In the genomic region with DNA sequence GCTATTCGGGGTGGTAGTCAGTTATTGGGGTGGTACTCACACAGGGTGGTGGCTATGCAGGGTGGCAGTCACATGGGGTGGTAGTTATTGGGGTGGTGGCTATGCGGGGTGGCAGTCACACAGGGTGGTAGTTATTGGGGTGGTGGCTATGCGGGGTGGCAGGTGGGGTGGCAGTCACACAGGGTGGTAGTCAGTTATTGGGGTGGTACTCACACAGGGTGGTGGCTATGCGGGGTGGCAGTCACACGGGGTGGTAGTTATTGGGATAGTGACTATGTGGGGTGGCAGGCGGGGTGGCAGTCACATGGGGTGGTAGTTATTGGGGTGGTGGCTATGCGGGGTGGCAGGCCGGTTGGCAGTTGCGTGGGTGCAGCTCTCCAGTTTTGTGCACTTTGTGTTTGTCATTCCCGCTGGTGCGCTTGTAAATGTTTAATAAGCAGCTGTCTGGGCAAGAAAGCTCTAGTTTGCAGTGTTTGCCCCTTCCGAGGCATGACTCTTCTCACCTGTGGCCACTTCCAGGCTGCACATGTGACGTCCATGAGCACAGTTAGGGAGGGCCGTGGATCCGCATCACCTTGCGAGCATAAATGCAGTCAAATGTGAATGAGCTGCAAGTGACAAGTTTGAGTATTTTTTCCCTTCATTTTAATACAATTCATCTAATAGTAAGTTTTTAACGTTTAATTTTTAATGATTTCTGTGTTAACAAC, we compare ENCODE assay signal across 31 cellular contexts.
"Had no signal": no experiment of that assay in that cellular context is flagged by ENCODE, and none has a peak within 500 bp of the region (broad histone marks: within the 10 kb centered on the region; RNA-seq: fewer than 3 reads in every experiment).

No MANE protein-coding gene starts in this region.

- DNase-seq: activated B cell treated with CpG ODN at 0.5 μM for 24 hours; activated CD4-positive, alpha-beta memory T cell treated with anti-CD3 and anti-CD28 coated beads, Interleukin-2, amount 10 ng/mL, durations not matched to agents 7 days and 5 days; activated CD4-positive, alpha-beta T cell treated with anti-CD3 and anti-CD28 coated beads for 48 hours; activated effector memory CD4-positive, alpha-beta T cell treated with anti-CD3 and anti-CD28 coated beads, Interleukin-2, amount 50 U/mL, for 16 hours; activated naive CD4-positive, alpha-beta T cell treated with anti-CD3 and anti-CD28 coated beads for 36 hours; activated naive CD8-positive, alpha-beta T cell treated with anti-CD3 and anti-CD28 coated beads for 36 hours; activated naive CD8-positive, alpha-beta T cell treated with anti-CD3 and anti-CD28 coated beads, Interleukin-2, amount 50 U/mL, for 24 hours; activated T-cell treated with anti-CD3 and anti-CD28 coated beads, Interleukin-2, amount 50 U/mL, for 48 hours; adrenal gland; amygdala; aorta; body of pancreas; caudate nucleus; cortex of kidney; dermis blood vessel endothelial cell; effector CD8-positive, alpha-beta T cell; foreskin keratinocyte; gastrocnemius medialis; glutamatergic neuron; heart left ventricle; SW 1271; T-helper 1 cell; T-helper 17 cell; T1000; WERI-Rb-1 had no signal

- H3K36me3 ChIP-seq: adrenal gland, gastrocnemius medialis, heart left ventricle, WERI-Rb-1 had no signal

- H3K4me1 Mint-ChIP-seq: activated B cell treated with CpG ODN at 0.5 μM for 24 hours; activated CD4-positive, alpha-beta memory T cell treated with anti-CD3 and anti-CD28 coated beads, Interleukin-2, amount 10 ng/mL, durations not matched to agents 7 days and 5 days; activated naive CD4-positive, alpha-beta T cell treated with anti-CD3 and anti-CD28 coated beads, Interleukin-2, amount 50 U/mL, for 24 hours; activated naive CD8-positive, alpha-beta T cell treated with anti-CD3 and anti-CD28 coated beads for 36 hours; activated naive CD8-positive, alpha-beta T cell treated with anti-CD3 and anti-CD28 coated beads, Interleukin-2, amount 50 U/mL, for 24 hours; T-helper 17 cell had no signal

- H3K36me3 Mint-ChIP-seq: activated naive CD4-positive, alpha-beta T cell treated with anti-CD3 and anti-CD28 coated beads, Interleukin-2, amount 50 U/mL, for 24 hours; activated naive CD8-positive, alpha-beta T cell treated with anti-CD3 and anti-CD28 coated beads for 36 hours had no signal

- H3K27ac ChIP-seq: adrenal gland, body of pancreas, foreskin keratinocyte, gastrocnemius medialis, heart left ventricle, WERI-Rb-1 had no signal

- H3K27me3 Mint-ChIP-seq: activated B cell treated with CpG ODN at 0.5 μM for 24 hours; activated CD4-positive, alpha-beta memory T cell treated with anti-CD3 and anti-CD28 coated beads, Interleukin-2, amount 10 ng/mL, durations not matched to agents 7 days and 5 days; activated naive CD4-positive, alpha-beta T cell treated with anti-CD3 and anti-CD28 coated beads, Interleukin-2, amount 50 U/mL, for 24 hours; activated naive CD8-positive, alpha-beta T cell treated with anti-CD3 and anti-CD28 coated beads for 36 hours; activated naive CD8-positive, alpha-beta T cell treated with anti-CD3 and anti-CD28 coated beads, Interleukin-2, amount 50 U/mL, for 24 hours had no signal

- H3K4me3 ChIP-seq: adrenal gland, body of pancreas, gastrocnemius medialis, heart left ventricle had no signal

- H3K9me3 ChIP-seq: adrenal gland, body of pancreas, gastrocnemius medialis, heart left ventricle had no signal

- ATAC-seq: activated CD4-positive, CD25-positive, alpha-beta regulatory T cell treated with anti-CD3 and anti-CD28 coated beads, Interleukin-2, amount 50 U/mL, for 24 hours; activated naive CD8-positive, alpha-beta T cell treated with anti-CD3 and anti-CD28 coated beads, Interleukin-2, amount 50 U/mL, for 24 hours; body of pancreas; esophagus mucosa; foreskin keratinocyte; gastrocnemius medialis; heart left ventricle; T-helper 17 cell had no signal

- H3K4me3 Mint-ChIP-seq: activated B cell treated with CpG ODN at 0.5 μM for 24 hours; activated CD4-positive, alpha-beta memory T cell treated with anti-CD3 and anti-CD28 coated beads, Interleukin-2, amount 10 ng/mL, durations not matched to agents 7 days and 5 days; activated naive CD4-positive, alpha-beta T cell treated with anti-CD3 and anti-CD28 coated beads for 36 hours; activated naive CD4-positive, alpha-beta T cell treated with anti-CD3 and anti-CD28 coated beads, Interleukin-2, amount 50 U/mL, for 24 hours; activated naive CD8-positive, alpha-beta T cell treated with anti-CD3 and anti-CD28 coated beads for 36 hours; activated naive CD8-positive, alpha-beta T cell treated with anti-CD3 and anti-CD28 coated beads, Interleukin-2, amount 50 U/mL, for 24 hours; activated T-helper 1 cell treated with anti-CD3 and anti-CD28 coated beads, Interleukin-12 subunit alpha, Interleukin-12 subunit beta, Interleukin-2, Interleukin-4 antibody, amounts not matched to agents 30 ng/mL and 10 ng/mL and 1 ng/mL, durations not matched to agents 14 hours and 24 hours and 36 hours; T-helper 17 cell; T-helper 2 cell treated with Interferon-gamma antibody and Interleukin-4, amounts not matched to agents 5 μg/mL and 100 μg/mL, for 36 hours had no signal

- H3K4me1 ChIP-seq: adrenal gland, body of pancreas, foreskin keratinocyte, gastrocnemius medialis, heart left ventricle had no signal

- H3K9me3 Mint-ChIP-seq: activated B cell treated with CpG ODN at 0.5 μM for 24 hours; activated CD4-positive, alpha-beta memory T cell treated with anti-CD3 and anti-CD28 coated beads, Interleukin-2, amount 10 ng/mL, durations not matched to agents 7 days and 5 days; activated naive CD4-positive, alpha-beta T cell treated with anti-CD3 and anti-CD28 coated beads for 36 hours; activated naive CD4-positive, alpha-beta T cell treated with anti-CD3 and anti-CD28 coated beads, Interleukin-2, amount 50 U/mL, for 24 hours; activated naive CD8-positive, alpha-beta T cell treated with anti-CD3 and anti-CD28 coated beads for 36 hours; activated naive CD8-positive, alpha-beta T cell treated with anti-CD3 and anti-CD28 coated beads, Interleukin-2, amount 50 U/mL, for 24 hours; activated T-helper 1 cell treated with anti-CD3 and anti-CD28 coated beads, Interleukin-12 subunit alpha, Interleukin-12 subunit beta, Interleukin-2, Interleukin-4 antibody, amounts not matched to agents 30 ng/mL and 10 ng/mL and 1 ng/mL, durations not matched to agents 14 hours and 24 hours and 36 hours; activated T-helper 2 cell treated with anti-CD3 and anti-CD28 coated beads, Interferon-gamma antibody, Interleukin-2, Interleukin-4, amounts not matched to agents 10 μg/mL and 5 μg/mL and 100 μg/mL, durations not matched to agents 14 hours and 24 hours and 36 hours; T-helper 2 cell treated with Interferon-gamma antibody and Interleukin-4, amounts not matched to agents 5 μg/mL and 100 μg/mL, for 36 hours had no signal

- H3K27ac Mint-ChIP-seq: activated B cell treated with CpG ODN at 0.5 μM for 24 hours; activated CD4-positive, alpha-beta memory T cell treated with anti-CD3 and anti-CD28 coated beads, Interleukin-2, amount 10 ng/mL, durations not matched to agents 7 days and 5 days; activated naive CD4-positive, alpha-beta T cell treated with anti-CD3 and anti-CD28 coated beads for 36 hours; activated naive CD4-positive, alpha-beta T cell treated with anti-CD3 and anti-CD28 coated beads, Interleukin-2, amount 50 U/mL, for 24 hours; activated naive CD8-positive, alpha-beta T cell treated with anti-CD3 and anti-CD28 coated beads for 36 hours; activated naive CD8-positive, alpha-beta T cell treated with anti-CD3 and anti-CD28 coated beads, Interleukin-2, amount 50 U/mL, for 24 hours; activated T-helper 1 cell treated with anti-CD3 and anti-CD28 coated beads, Interleukin-12 subunit alpha, Interleukin-12 subunit beta, Interleukin-2, Interleukin-4 antibody, amounts not matched to agents 30 ng/mL and 10 ng/mL and 1 ng/mL, durations not matched to agents 14 hours and 24 hours and 36 hours; activated T-helper 2 cell treated with anti-CD3 and anti-CD28 coated beads, Interferon-gamma antibody, Interleukin-2, Interleukin-4, amounts not matched to agents 10 μg/mL and 5 μg/mL and 100 μg/mL, durations not matched to agents 14 hours and 24 hours and 36 hours; T-helper 17 cell; T-helper 2 cell treated with Interferon-gamma antibody and Interleukin-4, amounts not matched to agents 5 μg/mL and 100 μg/mL, for 36 hours had no signal

- H3K27me3 ChIP-seq: adrenal gland, body of pancreas, foreskin keratinocyte, gastrocnemius medialis, heart left ventricle had no signal
